Comparison of ENCODE assay signal across 22 cellular contexts in genomic region chr1:76705560-76705959, GRCh38.
DNase-seq lines count a peak whose midpoint lies in the region; ATAC-seq, FAIRE-seq and TF ChIP-seq lines count a peak whose summit lies in the region.
"Had no signal": no experiment of that assay in that cellular context is flagged by ENCODE, and none has a peak within 500 bp of the region (broad histone marks: within the 10 kb centered on the region; RNA-seq: fewer than 3 reads in every experiment).

No MANE protein-coding gene starts in this region.

- H3K9me2 ChIP-seq in Karpas-422 (replicated peaks; ENCODE audit: insufficient read depth, low read length) = no peaks in the 10 kb centered on the region

- TF ChIP-seq RAD21 in GM12878 (IDR thresholded peaks at IDR 0.05; ENCODE audit: insufficient read depth, low read depth, low read length) = no peak

- H3K36me3 ChIP-seq in Karpas-422 (ENCODE audit: insufficient read depth, low read length) (no peaks in the 10 kb centered on the region), OCI-LY3 (replicated peaks; ENCODE audit: low read depth, low read length) (no peaks in the 10 kb centered on the region), GM12878 (ENCODE audit: control insufficient read depth in 2 of 2, insufficient read depth in 2 of 2, low read length in 1 of 2) (no peaks in the 10 kb centered on the region)
- H3K36me3 ChIP-seq: BLaER1 had no signal

- H3K79me2 ChIP-seq in Karpas-422 (ENCODE audit: low read length) (no peaks in the 10 kb centered on the region), OCI-LY3 (ENCODE audit: low read length) (no peaks in the 10 kb centered on the region), GM12878 (ENCODE audit: control insufficient read depth, insufficient read depth, low read length) (no peaks in the 10 kb centered on the region)

- FAIRE-seq in GM12878 (lab: Jason Lieb, UNC) = no peak
- no peak for FAIRE-seq in D721Med (lab: Jason Lieb, UNC)
- FAIRE-seq: GM12891, HepG2 had no signal

- ATAC-seq in GM12878 = peak; percentile 65
- ATAC-seq in stimulated activated naive CD8-positive, alpha-beta T cell treated with anti-CD3 and anti-CD28 coated beads, Interleukin-15, amount 100 ng/mL, for 72 hours = no peak
- no peak for ATAC-seq in GM21447 (IDR thresholded peaks at IDR 0.05; ENCODE audit: unreplicated experiment)
- ATAC-seq: HCT116, HepG2 had no signal

- TF ChIP-seq EP300 in GM12878 (IDR thresholded peaks at IDR 0.05; ENCODE audit: borderline replicate concordance in 1 of 2, control insufficient read depth in 1 of 2, low read depth in 2 of 2, low read length in 2 of 2) = no peak

- in situ Hi-C loops in GM12878 (cut with MboI) = no loop called here

- H2AFZ ChIP-seq in Karpas-422 (ENCODE audit: low read length) (no peak overlapping the region), OCI-LY3 (ENCODE audit: low read depth, low read length) (no peak overlapping the region), GM12878 (ENCODE audit: control insufficient read depth, low read depth, low read length) (no peak overlapping the region)

- RAD21 ChIA-PET in GM12878 (lab: Charles Lee; ENCODE audit: unreplicated experiment) = no interaction called here

- SMC1A ChIA-PET in GM12878 (lab: Charles Lee; ENCODE audit: uncharacterized antibody, unreplicated experiment) = no interaction called here

- DNase-seq in DMS53 (lab: John Stamatoyannopoulos, UW) = peak; percentile 46
- no peak for DNase-seq in DMS53 treated with DMSO at 0.1 percent for 48 hours (lab: John Stamatoyannopoulos, UW; ENCODE audit: unreplicated experiment)
- peak; percentile 55 for DNase-seq in Karpas-422
- no peak for DNase-seq in GM12878 (ENCODE audit: low read depth, low spot score)
- no peak for DNase-seq in D721Med (ENCODE audit: insufficient read length, low spot score)
- no peak for DNase-seq in stimulated activated naive CD8-positive, alpha-beta T cell treated with anti-CD3 and anti-CD28 coated beads, Interleukin-15, amount 100 ng/mL, for 72 hours
- DNase-seq: 8988T; CD4-positive, alpha-beta memory T cell; DMS79 treated with DMSO at 0.1 percent for 48 hours; GF-D8; GOT3; H7; HFFc6; KBM-7 had no signal

- H3K27ac Mint-ChIP-seq in stimulated activated naive CD8-positive, alpha-beta T cell treated with anti-CD3 and anti-CD28 coated beads, Interleukin-15, amount 100 ng/mL, for 72 hours = no peak overlapping the region
- H3K27ac Mint-ChIP-seq: CD14-positive monocyte; CD4-positive, alpha-beta memory T cell; HFFc6; IgD-negative memory B cell had no signal

- 1% methylated on average over 4 of the region's 4 CpGs for WGBS in GM12878 (ENCODE audit: insufficient coverage, insufficient replicate concordance, low lambda C conversion rate, missing lambda C conversion rate)

- H3K27ac ChIP-seq in Karpas-422 (ENCODE audit: low read length) = no peak overlapping the region
- H3K27ac ChIP-seq in OCI-LY3 (ENCODE audit: low read length) = peak overlapping the region; percentile 54
- H3K27ac ChIP-seq in GM12878 (ENCODE audit: control insufficient read depth, insufficient read depth) = no peak overlapping the region
- H3K27ac ChIP-seq: BLaER1 had no signal

- H3K9ac ChIP-seq in Karpas-422 (ENCODE audit: low read length) = no peak overlapping the region
- 0 out of 2 replicates have a peak overlapping the region, but pooled peaks have one; percentile 17 for H3K9ac ChIP-seq in OCI-LY3 (ENCODE audit: low read length)
- H3K9ac ChIP-seq in GM12878 (ENCODE audit: control insufficient read depth, insufficient read depth, low read length) = no peak overlapping the region
- H3K9ac ChIP-seq: BLaER1 had no signal

- H3K27me3 ChIP-seq in Karpas-422 (ENCODE audit: low read length) = no peaks in the 10 kb centered on the region
- no peaks in the 10 kb centered on the region for H3K27me3 ChIP-seq in OCI-LY3 (ENCODE audit: low read depth, low read length)
- no peaks in the 10 kb centered on the region for H3K27me3 ChIP-seq in GM12878 (replicated peaks in 1 of 2; ENCODE audit: control insufficient read depth in 2 of 2, insufficient read depth in 2 of 2, low read length in 1 of 2)
- H3K27me3 ChIP-seq: BLaER1 had no signal

- H3K4me3 Mint-ChIP-seq in stimulated activated naive CD8-positive, alpha-beta T cell treated with anti-CD3 and anti-CD28 coated beads, Interleukin-15, amount 100 ng/mL, for 72 hours = no peak overlapping the region
- H3K4me3 Mint-ChIP-seq: CD14-positive monocyte; CD4-positive, alpha-beta memory T cell; HFFc6; IgD-negative memory B cell had no signal

- H3K4me1 ChIP-seq in Karpas-422 (ENCODE audit: low read length) (peaks cover 17% of the 10 kb centered on the region), OCI-LY3 (ENCODE audit: low read length) (peaks cover 30% of the 10 kb centered on the region), GM12878 (ENCODE audit: control insufficient read depth, insufficient read depth, low read length) (no peaks in the 10 kb centered on the region)
- H3K4me1 ChIP-seq: BLaER1 had no signal

- H3K27me3 Mint-ChIP-seq in stimulated activated naive CD8-positive, alpha-beta T cell treated with anti-CD3 and anti-CD28 coated beads, Interleukin-15, amount 100 ng/mL, for 72 hours = peaks cover 9% of the 10 kb centered on the region
- H3K27me3 Mint-ChIP-seq: IgD-negative memory B cell had no signal

- BruUV-seq in GM12878 (replicated peaks; lab: Mats Ljungman, UMichigan) = no TSS peak

- H3K9me3 ChIP-seq in Karpas-422 (ENCODE audit: low read length) (no peaks in the 10 kb centered on the region), OCI-LY3 (ENCODE audit: insufficient read depth, low read length) (no peaks in the 10 kb centered on the region), GM12878 (replicated peaks; ENCODE audit: control insufficient read depth, insufficient read depth, low read length) (no peaks in the 10 kb centered on the region)
- H3K9me3 ChIP-seq: BLaER1 had no signal

- intact Hi-C loops in GM12878 (cut with micrococcal nuclease; ENCODE audit: unreplicated experiment) = no loop called here

- H3K4me2 ChIP-seq in Karpas-422 (ENCODE audit: low read depth, low read length, poor library complexity, severe bottlenecking) (peak overlapping the region; percentile 18), OCI-LY3 (ENCODE audit: low read length) (peak overlapping the region; percentile 69), GM12878 (ENCODE audit: control insufficient read depth, insufficient read depth) (no peak overlapping the region)
- H3K4me2 ChIP-seq: BLaER1 had no signal

- H3K4me3 ChIP-seq in Karpas-422 (ENCODE audit: low read length) (no peak overlapping the region), OCI-LY3 (ENCODE audit: low read length) (peak overlapping the region; percentile 49), GM12878 (no peak overlapping the region)
- H3K4me3 ChIP-seq: BLaER1 had no signal

- H4K20me1 ChIP-seq in Karpas-422 (ENCODE audit: insufficient read depth, low read depth, low read length) (no peaks in the 10 kb centered on the region), OCI-LY3 (ENCODE audit: insufficient read depth, low read length) (no peaks in the 10 kb centered on the region), GM12878 (ENCODE audit: control insufficient read depth, insufficient read depth) (no peaks in the 10 kb centered on the region; the same call in 1 of the 2 replicates)
- H4K20me1 ChIP-seq: BLaER1 had no signal

- CTCF ChIA-PET in GM12878 (lab: Yijun Ruan, JAX) = interaction anchor here (1.3 kb wide), 1 partner anchor 21 kb away, joined by 3 read pairs; no protein-coding TSS in a partner anchor

- H3K9me3 Mint-ChIP-seq in stimulated activated naive CD8-positive, alpha-beta T cell treated with anti-CD3 and anti-CD28 coated beads, Interleukin-15, amount 100 ng/mL, for 72 hours = no peaks in the 10 kb centered on the region
- H3K9me3 Mint-ChIP-seq: IgD-negative memory B cell had no signal

- no peak for TF ChIP-seq POLR2A in GM12878 (IDR thresholded peaks at IDR 0.05; ENCODE audit: low read depth, low read length)

- TF ChIP-seq CTCF in OCI-LY3 (IDR thresholded peaks at IDR 0.05; ENCODE audit: low read depth, low read length) = no peak
- TF ChIP-seq CTCF in GM12878 (IDR thresholded peaks at IDR 0.05 in 2 of 3, conservative IDR thresholded peaks at IDR 0.05 in 1 of 3; ENCODE audit: control insufficient read depth in 2 of 3, extremely low read depth in 1 of 3, insufficient read depth in 1 of 3, low read depth in 3 of 3, low read length in 3 of 3) = no peak
- TF ChIP-seq CTCF in D721Med (IDR thresholded peaks at IDR 0.05; ENCODE audit: insufficient read depth, missing control alignments) = no peak

- POLR2A ChIA-PET in GM12878 (lab: Charles Lee) = no interaction called here

- H3K4me1 Mint-ChIP-seq in stimulated activated naive CD8-positive, alpha-beta T cell treated with anti-CD3 and anti-CD28 coated beads, Interleukin-15, amount 100 ng/mL, for 72 hours = no peaks in the 10 kb centered on the region
- H3K4me1 Mint-ChIP-seq: CD14-positive monocyte; CD4-positive, alpha-beta memory T cell had no signal

TF ChIP-seq in GM12878, 131 proteins besides CTCF, POLR2A, EP300 and RAD21:
- TF ChIP-seq MEF2A (IDR thresholded peaks at IDR 0.05; ENCODE audit: insufficient read depth, low read depth, low read length) = no peak
- TF ChIP-seq TCF7 (IDR thresholded peaks at IDR 0.05; ENCODE audit: borderline replicate concordance) = no peak
- TF ChIP-seq ATF3 (IDR thresholded peaks at IDR 0.05; ENCODE audit: borderline replicate concordance, extremely low read depth, low read depth, low read length) = no peak
- no peak for TF ChIP-seq CREB1 (IDR thresholded peaks at IDR 0.05; ENCODE audit: low read depth)

Comparison
In these comparisons a context has a peak if more than half of its experiments do, and no peak if none do; other contexts are left out.
1. DNase-seq: peak in DMS53 (single experiment) and Karpas-422 (single experiment); none in DMS53 treated with DMSO at 0.1 percent for 48 hours (single experiment), GM12878 (single experiment), D721Med (single experiment) and stimulated activated naive CD8-positive, alpha-beta T cell treated with anti-CD3 and anti-CD28 coated beads, Interleukin-15, amount 100 ng/mL, for 72 hours (0 of 2).